ENCODE assay signal across 18 cellular contexts in genomic region chr12:931591-931990, GRCh38. TPM values are rescaled to one million over a fixed set of nuclear protein-coding genes. Genes with fewer than 3 reads are reported as not detected.
DNase-seq lines count a peak whose midpoint lies in the region; ATAC-seq, FAIRE-seq and TF ChIP-seq lines count a peak whose summit lies in the region.
"Had no signal": no experiment of that assay in that cellular context is flagged by ENCODE, and none has a peak within 500 bp of the region (broad histone marks: within the 10 kb centered on the region; RNA-seq: fewer than 3 reads in every experiment).

No MANE protein-coding gene starts in this region.

- H3K9ac ChIP-seq in endothelial cell of umbilical vein (replicated peaks; ENCODE audit: extremely low read depth, insufficient read depth, low read length): no peak overlapping the region

- H3K36me3 Mint-ChIP-seq in activated naive CD4-positive, alpha-beta T cell treated with anti-CD3 and anti-CD28 coated beads, Interleukin-2, amount 10 ng/mL, durations not matched to agents 7 days and 5 days: peaks cover 30% of the 10 kb centered on the region
- H3K36me3 Mint-ChIP-seq in Caco-2 (ENCODE audit: insufficient read depth, unreplicated experiment): peaks cover 70% of the 10 kb centered on the region
- H3K36me3 Mint-ChIP-seq in stimulated activated memory B cell treated with anti-CD40 and anti-IgM and Interleukin-4, amounts not matched to agents 10 μg/mL and 1 μg/mL and 100 μg/mL, for 72 hours: peaks cover 39% of the 10 kb centered on the region

- H3K27me3 ChIP-seq in Caco-2 (replicated peaks; ENCODE audit: control insufficient read depth, insufficient read depth, low read length): no peaks in the 10 kb centered on the region
- no peaks in the 10 kb centered on the region for H3K27me3 ChIP-seq in endothelial cell of umbilical vein (ENCODE audit: control insufficient read depth in 2 of 2, insufficient read depth in 2 of 2, low read length in 2 of 2)

- CTCF ChIA-PET in activated naive CD4-positive, alpha-beta T cell treated with anti-CD3 and anti-CD28 coated beads, Interleukin-2, amount 10 ng/mL, durations not matched to agents 7 days and 5 days (lab: Charles Lee): no interaction called here
- CTCF ChIA-PET in Caco-2 (lab: Charles Lee) (interaction anchor here (1.1 kb wide), 1 partner anchor 18 kb away, joined by 3 read pairs; the partner anchor contains the start of gene RAD52), endothelial cell of umbilical vein (lab: Charles Lee) (interaction anchor here (3.5 to 4.2 kb wide), 2 partner anchors 18 to 162 kb away, joined by 14 to 16 read pairs; partner anchors contain the start of gene RAD52)

- no peaks in the 10 kb centered on the region for H3K27me3 Mint-ChIP-seq in activated naive CD4-positive, alpha-beta T cell treated with anti-CD3 and anti-CD28 coated beads, Interleukin-2, amount 10 ng/mL, durations not matched to agents 7 days and 5 days
- no peaks in the 10 kb centered on the region for H3K27me3 Mint-ChIP-seq in Caco-2 (ENCODE audit: insufficient read depth, unreplicated experiment)
- no peaks in the 10 kb centered on the region for H3K27me3 Mint-ChIP-seq in stimulated activated memory B cell treated with anti-CD40 and anti-IgM and Interleukin-4, amounts not matched to agents 10 μg/mL and 1 μg/mL and 100 μg/mL, for 72 hours
- H3K27me3 Mint-ChIP-seq: B cell had no signal

- H3K4me1 ChIP-seq in Caco-2 (no peaks in the 10 kb centered on the region), endothelial cell of umbilical vein (ENCODE audit: control insufficient read depth, extremely low read depth, insufficient read depth, low read length) (peaks cover 4% of the 10 kb centered on the region)
- H3K4me1 ChIP-seq: HAP-1 had no signal

- H3K27ac ChIP-seq in endothelial cell of umbilical vein (ENCODE audit: insufficient read depth, low read depth, low read length): no peak overlapping the region

- peaks cover 2% of the 10 kb centered on the region for H3K4me1 Mint-ChIP-seq in activated naive CD4-positive, alpha-beta T cell treated with anti-CD3 and anti-CD28 coated beads, Interleukin-2, amount 10 ng/mL, durations not matched to agents 7 days and 5 days
- no peaks in the 10 kb centered on the region for H3K4me1 Mint-ChIP-seq in Caco-2 (ENCODE audit: low read depth, unreplicated experiment)
- no peaks in the 10 kb centered on the region for H3K4me1 Mint-ChIP-seq in stimulated activated memory B cell treated with anti-CD40 and anti-IgM and Interleukin-4, amounts not matched to agents 10 μg/mL and 1 μg/mL and 100 μg/mL, for 72 hours
- H3K4me1 Mint-ChIP-seq: B cell had no signal

- no peak for DNase-seq in activated naive CD4-positive, alpha-beta T cell treated with anti-CD3 and anti-CD28 coated beads, Interleukin-2, amount 10 ng/mL, durations not matched to agents 7 days and 5 days
- no peak for DNase-seq in activated naive CD4-positive, alpha-beta T cell treated with Interleukin-2 at 50 U/mL for 16 hours
- no peak for DNase-seq in Caco-2
- DNase-seq in endothelial cell of umbilical vein (ENCODE audit: low read depth, low spot score): no peak
- no peak for DNase-seq in activated CD4-positive, alpha-beta T cell treated with anti-CD3 and anti-CD28 coated beads, Interleukin-2, amount 50 U/mL, for 4 hours
- no peak for DNase-seq in LoVo (ENCODE audit: low spot score)
- DNase-seq: C1 segment of cervical spinal cord; CD8-positive, alpha-beta T cell; COR-L47; DND-41; GDM1 had no signal

- no peak for ATAC-seq in stimulated activated memory B cell treated with anti-CD40 and anti-IgM and Interleukin-4, amounts not matched to agents 10 μg/mL and 1 μg/mL and 100 μg/mL, for 72 hours
- ATAC-seq: CD8-positive, alpha-beta T cell; HepG2 had no signal

- H3K9me3 ChIP-seq in Caco-2 (no peaks in the 10 kb centered on the region), endothelial cell of umbilical vein (replicated peaks; ENCODE audit: control insufficient read depth, insufficient read depth, low read length) (no peaks in the 10 kb centered on the region)
- H3K9me3 ChIP-seq: HAP-1 had no signal

- FAIRE-seq in endothelial cell of umbilical vein (lab: Jason Lieb, UNC): peak; percentile 24
- FAIRE-seq: A204.1, H1, HepG2, HTR-8/SVneo had no signal

- H3K9me1 ChIP-seq in endothelial cell of umbilical vein (replicated peaks; ENCODE audit: control insufficient read depth, extremely low read depth, insufficient read depth, low read length): no peaks in the 10 kb centered on the region

- no TSS peak for BruUV-seq in Caco-2 (replicated peaks; lab: Mats Ljungman, UMichigan)
- BruUV-seq in endothelial cell of umbilical vein (replicated peaks; lab: Mats Ljungman, UMichigan): no TSS peak

- H3K4me3 ChIP-seq in Caco-2 (ENCODE audit: low read depth, low read length) (no peak overlapping the region), endothelial cell of umbilical vein (replicated peaks in 1 of 3; ENCODE audit: insufficient read depth in 1 of 3, low read depth in 1 of 3, low read length in 3 of 3) (no peak overlapping the region)
- H3K4me3 ChIP-seq: HAP-1 had no signal

- POLR2A ChIA-PET in Caco-2 (lab: Charles Lee) (no interaction called here), endothelial cell of umbilical vein (lab: Charles Lee) (no interaction called here)

- H3K36me3 ChIP-seq in Caco-2 (ENCODE audit: control insufficient read depth, insufficient read depth, low read length) (no peaks in the 10 kb centered on the region), endothelial cell of umbilical vein (ENCODE audit: control insufficient read depth in 2 of 2, extremely low read depth in 1 of 2, insufficient read depth in 2 of 2, low read length in 2 of 2) (peaks cover 2 to 14% of the 10 kb centered on the region in 2 experiments)

- TF ChIP-seq POLR2A in endothelial cell of umbilical vein (IDR thresholded peaks at IDR 0.05; ENCODE audit: low read depth, low read length): no peak

- no peak overlapping the region for H3K4me3 Mint-ChIP-seq in activated naive CD4-positive, alpha-beta T cell treated with anti-CD3 and anti-CD28 coated beads, Interleukin-2, amount 10 ng/mL, durations not matched to agents 7 days and 5 days
- no peak overlapping the region for H3K4me3 Mint-ChIP-seq in Caco-2 (ENCODE audit: unreplicated experiment)
- no peak overlapping the region for H3K4me3 Mint-ChIP-seq in stimulated activated memory B cell treated with anti-CD40 and anti-IgM and Interleukin-4, amounts not matched to agents 10 μg/mL and 1 μg/mL and 100 μg/mL, for 72 hours
- H3K4me3 Mint-ChIP-seq: B cell; CD8-positive, alpha-beta T cell had no signal

- H3K9me3 Mint-ChIP-seq in activated naive CD4-positive, alpha-beta T cell treated with anti-CD3 and anti-CD28 coated beads, Interleukin-2, amount 10 ng/mL, durations not matched to agents 7 days and 5 days: no peaks in the 10 kb centered on the region
- no peaks in the 10 kb centered on the region for H3K9me3 Mint-ChIP-seq in Caco-2 (ENCODE audit: unreplicated experiment)
- no peaks in the 10 kb centered on the region for H3K9me3 Mint-ChIP-seq in stimulated activated memory B cell treated with anti-CD40 and anti-IgM and Interleukin-4, amounts not matched to agents 10 μg/mL and 1 μg/mL and 100 μg/mL, for 72 hours
- H3K9me3 Mint-ChIP-seq: CD8-positive, alpha-beta T cell had no signal

- H4K20me1 ChIP-seq in endothelial cell of umbilical vein (replicated peaks; ENCODE audit: control insufficient read depth, extremely low read depth, insufficient read depth, low read length): no peaks in the 10 kb centered on the region

- no peak overlapping the region for H3K4me2 ChIP-seq in endothelial cell of umbilical vein (ENCODE audit: insufficient read depth, low read length)

- no peaks in the 10 kb centered on the region for H3K79me2 ChIP-seq in endothelial cell of umbilical vein (ENCODE audit: control insufficient read depth, insufficient read depth, low read length)

- TF ChIP-seq CTCF in Caco-2 (IDR thresholded peaks at IDR 0.05; ENCODE audit: insufficient read depth in 1 of 2, low read depth in 1 of 2, low read length in 1 of 2, severe bottlenecking in 1 of 2, unreplicated experiment in 1 of 2): no peak
- TF ChIP-seq CTCF in endothelial cell of umbilical vein (IDR thresholded peaks at IDR 0.05; ENCODE audit: extremely low read depth in 1 of 2, insufficient read depth in 1 of 2, low read depth in 1 of 2, low read length in 2 of 2): no peak

- H3K27ac Mint-ChIP-seq in activated naive CD4-positive, alpha-beta T cell treated with anti-CD3 and anti-CD28 coated beads, Interleukin-2, amount 10 ng/mL, durations not matched to agents 7 days and 5 days: peak overlapping the region; percentile 60
- H3K27ac Mint-ChIP-seq in Caco-2 (ENCODE audit: unreplicated experiment): peak overlapping the region; percentile 51
- peak overlapping the region; percentile 40 for H3K27ac Mint-ChIP-seq in stimulated activated memory B cell treated with anti-CD40 and anti-IgM and Interleukin-4, amounts not matched to agents 10 μg/mL and 1 μg/mL and 100 μg/mL, for 72 hours
- H3K27ac Mint-ChIP-seq: B cell; CD8-positive, alpha-beta T cell had no signal

- intact Hi-C loops in Caco-2 (cut with micrococcal nuclease; ENCODE audit: unreplicated experiment) (no loop called here), endothelial cell of umbilical vein (cut with micrococcal nuclease) (no loop called here)

- dilution Hi-C loops in endothelial cell of umbilical vein (cut with MboI; ENCODE audit: extremely low pct_ligation_motif_present, low sequenced_read_pairs): no loop called here

- peak overlapping the region; percentile 22 for H2AFZ ChIP-seq in endothelial cell of umbilical vein (ENCODE audit: low read depth, low read length)

TF ChIP-seq in endothelial cell of umbilical vein, 7 proteins besides CTCF, POLR2A, EP300 and RAD21 (continues in another document):
- TF ChIP-seq MYC (IDR thresholded peaks at IDR 0.05; ENCODE audit: low read depth, low read length): no peak

RNA-seq across cellular contexts. Expression of gene RAD52, which starts 17.9 kb away (rescaled TPM):
- 53.8 and 53.9 TPM in 2 replicates for total RNA-seq in Caco-2 (2022)
- 10.2 and 16.1 TPM in 2 replicates for total RNA-seq in endothelial cell of umbilical vein
- 9.4 and 9.5 TPM in 2 replicates for polyA plus RNA-seq in endothelial cell of umbilical vein
- 7.5 and 8.5 TPM in 2 replicates for polyA plus RNA-seq in endothelial cell of umbilical vein (2011; cell fraction: cytosol; rRNA removed)
- 41.8 and 46.4 TPM in 2 replicates for polyA plus RNA-seq in endothelial cell of umbilical vein (2011; cell fraction: nucleus; rRNA removed)
- 7.5 and 7.8 TPM in 2 replicates for polyA plus RNA-seq in endothelial cell of umbilical vein (2012)
- 24.8 and 25.4 TPM in 2 replicates for polyA minus RNA-seq in endothelial cell of umbilical vein
- polyA minus RNA-seq in endothelial cell of umbilical vein (2011; cell fraction: cytosol; rRNA and poly(A)+ RNA removed): 10.8 TPM
- 19.3 and 20.5 TPM in 2 replicates for polyA minus RNA-seq in endothelial cell of umbilical vein (2011; cell fraction: nucleus; rRNA and poly(A)+ RNA removed)

RNA-seq across cellular contexts. Expression of gene ERC1, which starts 59.4 kb away (rescaled TPM):
- total RNA-seq in Caco-2 (2022) (88.4 and 111 TPM in 2 replicates), endothelial cell of umbilical vein (60.0 and 66.1 TPM in 2 replicates)
- polyA plus RNA-seq in endothelial cell of umbilical vein: 11.7 and 17.5 TPM in 2 replicates
- 11.0 and 11.7 TPM in 2 replicates for polyA plus RNA-seq in endothelial cell of umbilical vein (2011; cell fraction: cytosol; rRNA removed)
- 20.5 and 27.6 TPM in 2 replicates for polyA plus RNA-seq in endothelial cell of umbilical vein (2011; cell fraction: nucleus; rRNA removed)
- polyA plus RNA-seq in endothelial cell of umbilical vein (2012): 17.5 and 19.1 TPM in 2 replicates
- polyA minus RNA-seq in endothelial cell of umbilical vein: 87.6 and 103 TPM in 2 replicates
- polyA minus RNA-seq in endothelial cell of umbilical vein (2011; cell fraction: cytosol; rRNA and poly(A)+ RNA removed): 29.7 TPM
- polyA minus RNA-seq in endothelial cell of umbilical vein (2011; cell fraction: nucleus; rRNA and poly(A)+ RNA removed): 95.6 and 95.8 TPM in 2 replicates
